In genomic region chr7:108004220-108005142, GRCh38 we compare ENCODE assay signal across 9 cellular contexts. TPM values are rescaled to one million over a fixed set of nuclear protein-coding genes. Genes with fewer than 3 reads are reported as not detected.
DNase-seq lines count a peak whose midpoint lies in the region; ATAC-seq and TF ChIP-seq lines count a peak whose summit lies in the region.
"Had no signal": no experiment of that assay in that cellular context is flagged by ENCODE, and none has a peak within 500 bp of the region (broad histone marks: within the 10 kb centered on the region; RNA-seq: fewer than 3 reads in every experiment).

No MANE protein-coding gene starts in this region.

- H3K9me3 Mint-ChIP-seq in activated T-cell treated with anti-CD3 and anti-CD28 coated beads, Interleukin-2, amount 50 U/mL, for 4 hours = no peaks in the 10 kb centered on the region
- no peaks in the 10 kb centered on the region for H3K9me3 Mint-ChIP-seq in activated T-helper 1 cell treated with anti-CD3 and anti-CD28 coated beads, Interleukin-12 subunit alpha, Interleukin-12 subunit beta, Interleukin-2, Interleukin-4 antibody, amounts not matched to agents 30 ng/mL and 10 ng/mL and 1 ng/mL, durations not matched to agents 14 hours and 24 hours and 36 hours
- no peaks in the 10 kb centered on the region for H3K9me3 Mint-ChIP-seq in type B pancreatic cell

- DNase-seq in activated T-cell treated with anti-CD3 and anti-CD28 coated beads, Interleukin-2, amount 50 U/mL, for 4 hours = no peak
- DNase-seq in activated T-cell treated with anti-CD3 and anti-CD28 coated beads, Interleukin-2, amount 50 U/mL, for 48 hours = no peak
- DNase-seq in activated T-helper 1 cell treated with anti-CD3 and anti-CD28 coated beads, Interleukin-12 subunit alpha, Interleukin-12 subunit beta, Interleukin-2, Interleukin-4 antibody, amounts not matched to agents 30 ng/mL and 10 ng/mL and 1 ng/mL, durations not matched to agents 14 hours and 24 hours and 36 hours (ENCODE audit: low spot score) = no peak
- DNase-seq in kidney epithelial cell (ENCODE audit: low read depth) (peak; percentile 96), type B pancreatic cell (ENCODE audit: extremely low spot score, unreplicated experiment) (no peak), H4 (ENCODE audit: low spot score) (no peak)
- no peak for DNase-seq in activated CD8-positive, alpha-beta memory T cell treated with anti-CD3 and anti-CD28 coated beads, Interleukin-2, amount 50 U/mL, for 4 hours
- DNase-seq: NCI-H524 treated with DMSO at 0.1 percent for 48 hours had no signal

- H3K27ac Mint-ChIP-seq in activated T-helper 1 cell treated with anti-CD3 and anti-CD28 coated beads, Interleukin-12 subunit alpha, Interleukin-12 subunit beta, Interleukin-2, Interleukin-4 antibody, amounts not matched to agents 30 ng/mL and 10 ng/mL and 1 ng/mL, durations not matched to agents 14 hours and 24 hours and 36 hours = peak overlapping the region; percentile 12
- peak overlapping the region; percentile 35 for H3K27ac Mint-ChIP-seq in type B pancreatic cell

- H3K4me1 Mint-ChIP-seq in activated T-cell treated with anti-CD3 and anti-CD28 coated beads, Interleukin-2, amount 50 U/mL, for 4 hours (ENCODE audit: low read depth) = peaks cover 24% of the 10 kb centered on the region
- H3K4me1 Mint-ChIP-seq in activated T-helper 1 cell treated with anti-CD3 and anti-CD28 coated beads, Interleukin-12 subunit alpha, Interleukin-12 subunit beta, Interleukin-2, Interleukin-4 antibody, amounts not matched to agents 30 ng/mL and 10 ng/mL and 1 ng/mL, durations not matched to agents 14 hours and 24 hours and 36 hours (ENCODE audit: low read depth) = no peaks in the 10 kb centered on the region
- H3K4me1 Mint-ChIP-seq in type B pancreatic cell (ENCODE audit: unreplicated experiment) = peaks cover 30% of the 10 kb centered on the region

- intact Hi-C loops in activated T-helper 1 cell treated with anti-CD3 and anti-CD28 coated beads, Interleukin-12 subunit alpha, Interleukin-12 subunit beta, Interleukin-2, Interleukin-4 antibody, amounts not matched to agents 30 ng/mL and 10 ng/mL and 1 ng/mL, durations not matched to agents 14 hours and 24 hours and 36 hours (cut with micrococcal nuclease) = loop anchor here (5.0 kb wide), 1 partner anchor 143 kb away; no protein-coding TSS in a partner anchor

- H3K4me3 ChIP-seq in kidney epithelial cell (ENCODE audit: low read depth, low read length) = peak overlapping the region; percentile 90

- peak overlapping the region; percentile 57 for H3K4me3 Mint-ChIP-seq in activated T-cell treated with anti-CD3 and anti-CD28 coated beads, Interleukin-2, amount 50 U/mL, for 4 hours
- H3K4me3 Mint-ChIP-seq in activated T-helper 1 cell treated with anti-CD3 and anti-CD28 coated beads, Interleukin-12 subunit alpha, Interleukin-12 subunit beta, Interleukin-2, Interleukin-4 antibody, amounts not matched to agents 30 ng/mL and 10 ng/mL and 1 ng/mL, durations not matched to agents 14 hours and 24 hours and 36 hours = peak overlapping the region; percentile 17
- peak overlapping the region; percentile 96 for H3K4me3 Mint-ChIP-seq in type B pancreatic cell

- TF ChIP-seq CTCF in kidney epithelial cell (IDR thresholded peaks at IDR 0.05; ENCODE audit: insufficient read depth, low read length, poor library complexity, severe bottlenecking) = no peak
- TF ChIP-seq CTCF in type B pancreatic cell (conservative IDR thresholded peaks at IDR 0.05) = no peak

- no peaks in the 10 kb centered on the region for H3K27me3 ChIP-seq in kidney epithelial cell (ENCODE audit: control insufficient read depth, insufficient read depth, low read length)

- H3K36me3 Mint-ChIP-seq in activated T-cell treated with anti-CD3 and anti-CD28 coated beads, Interleukin-2, amount 50 U/mL, for 4 hours (ENCODE audit: insufficient read depth) = no peaks in the 10 kb centered on the region
- no peaks in the 10 kb centered on the region for H3K36me3 Mint-ChIP-seq in activated T-helper 1 cell treated with anti-CD3 and anti-CD28 coated beads, Interleukin-12 subunit alpha, Interleukin-12 subunit beta, Interleukin-2, Interleukin-4 antibody, amounts not matched to agents 30 ng/mL and 10 ng/mL and 1 ng/mL, durations not matched to agents 14 hours and 24 hours and 36 hours (ENCODE audit: low read depth)
- peaks cover 3% of the 10 kb centered on the region for H3K36me3 Mint-ChIP-seq in type B pancreatic cell

- peaks cover 56% of the 10 kb centered on the region for H3K27me3 Mint-ChIP-seq in activated T-cell treated with anti-CD3 and anti-CD28 coated beads, Interleukin-2, amount 50 U/mL, for 4 hours (ENCODE audit: low read depth)
- peaks cover 54% of the 10 kb centered on the region for H3K27me3 Mint-ChIP-seq in activated T-helper 1 cell treated with anti-CD3 and anti-CD28 coated beads, Interleukin-12 subunit alpha, Interleukin-12 subunit beta, Interleukin-2, Interleukin-4 antibody, amounts not matched to agents 30 ng/mL and 10 ng/mL and 1 ng/mL, durations not matched to agents 14 hours and 24 hours and 36 hours (ENCODE audit: insufficient read depth)
- H3K27me3 Mint-ChIP-seq in type B pancreatic cell = peaks cover 37% of the 10 kb centered on the region

- peaks cover 2% of the 10 kb centered on the region for H3K36me3 ChIP-seq in kidney epithelial cell (ENCODE audit: control insufficient read depth, insufficient read depth, low read length)

- ATAC-seq in activated T-cell treated with anti-CD3 and anti-CD28 coated beads, Interleukin-2, amount 50 U/mL, for 4 hours = no peak
- ATAC-seq in HG02852 (IDR thresholded peaks at IDR 0.05; ENCODE audit: unreplicated experiment) = no peak

RNA-seq across cellular contexts. Expression of gene LAMB1, which starts 1.5 kb away (rescaled TPM):
- total RNA-seq in activated T-cell treated with anti-CD3 and anti-CD28 coated beads, Interleukin-2, amount 50 U/mL, for 4 hours = under 1 TPM; 0.26 to 0.46 (median 0.30) TPM
- not detected in 2 replicates for total RNA-seq in activated T-helper 1 cell treated with anti-CD3 and anti-CD28 coated beads, Interleukin-12 subunit alpha, Interleukin-12 subunit beta, Interleukin-2, Interleukin-4 antibody, amounts not matched to agents 30 ng/mL and 10 ng/mL and 1 ng/mL, durations not matched to agents 14 hours and 24 hours and 36 hours
- 245 and 264 TPM in 2 replicates for total RNA-seq in kidney epithelial cell
- 141 and 226 TPM in 2 replicates for total RNA-seq in type B pancreatic cell (ENCODE audit: low replicate concordance)
- 128 and 140 TPM in 2 replicates for total RNA-seq in H4 (2014; rRNA removed; shearing (Covaris generic))

Comparison
In these comparisons a context has a peak if more than half of its experiments do, and no peak if none do; other contexts are left out.
1. H3K4me3 Mint-ChIP-seq: peak in every context shown above with its lines; median percentile 96 in type B pancreatic cell; 57 in activated T-cell treated with anti-CD3 and anti-CD28 coated beads, Interleukin-2, amount 50 U/mL, for 4 hours; 17 in activated T-helper 1 cell treated with anti-CD3 and anti-CD28 coated beads, Interleukin-12 subunit alpha, Interleukin-12 subunit beta, Interleukin-2, Interleukin-4 antibody, amounts not matched to agents 30 ng/mL and 10 ng/mL and 1 ng/mL, durations not matched to agents 14 hours and 24 hours and 36 hours.
2. RNA of gene LAMB1, which starts 1.5 kb away (total RNA-seq): 245 to 264 TPM in kidney epithelial cell, 141 to 226 TPM in type B pancreatic cell and 128 to 140 TPM in H4; 0.26 to 0.46 TPM in activated T-cell treated with anti-CD3 and anti-CD28 coated beads, Interleukin-2, amount 50 U/mL, for 4 hours and not detected in activated T-helper 1 cell treated with anti-CD3 and anti-CD28 coated beads, Interleukin-12 subunit alpha, Interleukin-12 subunit beta, Interleukin-2, Interleukin-4 antibody, amounts not matched to agents 30 ng/mL and 10 ng/mL and 1 ng/mL, durations not matched to agents 14 hours and 24 hours and 36 hours; every median in the first group is over 10 times any median in the second.